In the genomic region with DNA sequence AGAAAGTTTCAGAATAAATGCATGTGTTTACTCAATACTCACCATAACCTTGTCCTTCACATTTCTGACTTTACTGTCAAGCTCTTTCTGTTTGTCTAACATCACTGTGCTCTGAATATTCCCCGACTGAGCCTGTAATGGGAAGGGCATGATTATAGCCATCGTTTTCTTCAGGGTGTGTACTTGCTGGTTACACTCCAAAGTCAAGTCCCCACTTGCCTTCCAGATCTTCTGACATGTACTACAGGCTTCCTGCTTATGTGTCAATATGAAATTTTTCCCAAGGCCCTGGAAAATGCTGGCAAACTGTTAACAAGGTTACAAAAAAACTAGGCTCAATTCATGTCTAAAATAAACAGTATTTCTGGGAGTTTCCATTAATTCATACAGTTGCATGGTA, we compare ENCODE assay signal across 17 cellular contexts. TPM values are rescaled to one million over a fixed set of nuclear protein-coding genes. Genes with fewer than 3 reads are reported as not detected.
A peak's percentile ranks its signal among the peaks of the same experiment; 100 is the strongest.
DNase-seq lines count a peak whose midpoint lies in the region; ATAC-seq and TF ChIP-seq lines count a peak whose summit lies in the region.
"Had no signal": no experiment of that assay in that cellular context is flagged by ENCODE, and none has a peak within 500 bp of the region (broad histone marks: within the 10 kb centered on the region; RNA-seq: fewer than 3 reads in every experiment).

No MANE protein-coding gene starts in this region.

- peaks cover 7 to 16% of the 10 kb centered on the region in 2 donors for H3K9me3 Mint-ChIP-seq in activated T-cell treated with anti-CD3 and anti-CD28 coated beads, Interleukin-2, amount 50 U/mL, for 72 hours
- H3K9me3 Mint-ChIP-seq in activated T-cell treated with anti-CD3 and anti-CD28 coated beads, Interleukin-2, amount 50 U/mL, for 4 hours: peaks cover 3% of the 10 kb centered on the region
- peaks cover 29% of the 10 kb centered on the region for H3K9me3 Mint-ChIP-seq in activated T-helper 1 cell treated with anti-CD3 and anti-CD28 coated beads, Interleukin-12 subunit alpha, Interleukin-12 subunit beta, Interleukin-2, Interleukin-4 antibody, amounts not matched to agents 30 ng/mL and 10 ng/mL and 1 ng/mL, durations not matched to agents 14 hours and 24 hours and 36 hours

- peaks cover 55% of the 10 kb centered on the region for H3K36me3 ChIP-seq in smooth muscle cell (ENCODE audit: low read depth)

- no peaks in the 10 kb centered on the region for H3K27me3 ChIP-seq in smooth muscle cell (ENCODE audit: low read depth)
- H3K27me3 ChIP-seq: ascending aorta, neutrophil, upper lobe of left lung had no signal

- no peak overlapping the region for H3K4me3 ChIP-seq in smooth muscle cell
- H3K4me3 ChIP-seq: ascending aorta, PC-9, upper lobe of left lung had no signal

- peaks cover 50 to 87% of the 10 kb centered on the region in 2 donors for H3K36me3 Mint-ChIP-seq in activated T-cell treated with anti-CD3 and anti-CD28 coated beads, Interleukin-2, amount 50 U/mL, for 72 hours (ENCODE audit: insufficient read depth in 2 of 2)
- peaks cover 88% of the 10 kb centered on the region for H3K36me3 Mint-ChIP-seq in activated T-cell treated with anti-CD3 and anti-CD28 coated beads, Interleukin-2, amount 50 U/mL, for 4 hours (ENCODE audit: insufficient read depth)
- peaks cover 94% of the 10 kb centered on the region for H3K36me3 Mint-ChIP-seq in activated T-helper 1 cell treated with anti-CD3 and anti-CD28 coated beads, Interleukin-12 subunit alpha, Interleukin-12 subunit beta, Interleukin-2, Interleukin-4 antibody, amounts not matched to agents 30 ng/mL and 10 ng/mL and 1 ng/mL, durations not matched to agents 14 hours and 24 hours and 36 hours (ENCODE audit: low read depth)

- H3K27ac Mint-ChIP-seq in activated T-cell treated with anti-CD3 and anti-CD28 coated beads, Interleukin-2, amount 50 U/mL, for 72 hours: peak overlapping the region; percentile 54
- H3K27ac Mint-ChIP-seq in activated T-helper 1 cell treated with anti-CD3 and anti-CD28 coated beads, Interleukin-12 subunit alpha, Interleukin-12 subunit beta, Interleukin-2, Interleukin-4 antibody, amounts not matched to agents 30 ng/mL and 10 ng/mL and 1 ng/mL, durations not matched to agents 14 hours and 24 hours and 36 hours: peak overlapping the region; percentile 78

- H3K27ac ChIP-seq in smooth muscle cell (ENCODE audit: low read depth): peak overlapping the region; percentile 2
- H3K27ac ChIP-seq: ascending aorta, neutrophil, PC-9 had no signal

- H3K9me3 ChIP-seq in smooth muscle cell (replicated peaks; ENCODE audit: low read depth): no peaks in the 10 kb centered on the region
- H3K9me3 ChIP-seq: ascending aorta, neutrophil, upper lobe of left lung had no signal

- H3K4me1 ChIP-seq in smooth muscle cell (ENCODE audit: low read depth): no peaks in the 10 kb centered on the region
- H3K4me1 ChIP-seq: ascending aorta, upper lobe of left lung had no signal

- H4K20me1 ChIP-seq in smooth muscle cell (ENCODE audit: low read depth): no peaks in the 10 kb centered on the region

- 68% methylated on average over 2 of the region's 2 CpGs for WGBS in smooth muscle cell (ENCODE audit: low lambda C conversion rate)

- H3K79me2 ChIP-seq in smooth muscle cell (ENCODE audit: low read depth): no peaks in the 10 kb centered on the region

- peak overlapping the region in 1 of 2 donors; percentile 4 for H3K4me3 Mint-ChIP-seq in activated T-cell treated with anti-CD3 and anti-CD28 coated beads, Interleukin-2, amount 50 U/mL, for 72 hours
- H3K4me3 Mint-ChIP-seq in activated T-cell treated with anti-CD3 and anti-CD28 coated beads, Interleukin-2, amount 50 U/mL, for 4 hours: no peak overlapping the region
- H3K4me3 Mint-ChIP-seq in activated T-helper 1 cell treated with anti-CD3 and anti-CD28 coated beads, Interleukin-12 subunit alpha, Interleukin-12 subunit beta, Interleukin-2, Interleukin-4 antibody, amounts not matched to agents 30 ng/mL and 10 ng/mL and 1 ng/mL, durations not matched to agents 14 hours and 24 hours and 36 hours: no peak overlapping the region

- no peaks in the 10 kb centered on the region for H3K27me3 Mint-ChIP-seq in activated T-cell treated with anti-CD3 and anti-CD28 coated beads, Interleukin-2, amount 50 U/mL, for 72 hours (ENCODE audit: low read depth)
- H3K27me3 Mint-ChIP-seq in activated T-cell treated with anti-CD3 and anti-CD28 coated beads, Interleukin-2, amount 50 U/mL, for 4 hours (ENCODE audit: low read depth): no peaks in the 10 kb centered on the region
- H3K27me3 Mint-ChIP-seq in activated T-helper 1 cell treated with anti-CD3 and anti-CD28 coated beads, Interleukin-12 subunit alpha, Interleukin-12 subunit beta, Interleukin-2, Interleukin-4 antibody, amounts not matched to agents 30 ng/mL and 10 ng/mL and 1 ng/mL, durations not matched to agents 14 hours and 24 hours and 36 hours (ENCODE audit: insufficient read depth): no peaks in the 10 kb centered on the region

- no peak overlapping the region for H3K4me2 ChIP-seq in smooth muscle cell
- H3K4me2 ChIP-seq: PC-9 had no signal

- no peaks in the 10 kb centered on the region for H3F3A ChIP-seq in smooth muscle cell (ENCODE audit: low read depth)

- ATAC-seq in activated T-cell treated with anti-CD3 and anti-CD28 coated beads, Interleukin-2, amount 50 U/mL, for 72 hours (replicated peaks in 1 of 2): peak in 1 of 2 donors; percentile 29
- ATAC-seq in activated T-cell treated with anti-CD3 and anti-CD28 coated beads, Interleukin-2, amount 50 U/mL, for 4 hours: no peak
- ATAC-seq in esophagus mucosa (peak; percentile 96), GM21447 (IDR thresholded peaks at IDR 0.05; ENCODE audit: unreplicated experiment) (no peak), HG03565 (IDR thresholded peaks at IDR 0.05; ENCODE audit: unreplicated experiment) (no peak)

- intact Hi-C loops in activated T-helper 1 cell treated with anti-CD3 and anti-CD28 coated beads, Interleukin-12 subunit alpha, Interleukin-12 subunit beta, Interleukin-2, Interleukin-4 antibody, amounts not matched to agents 30 ng/mL and 10 ng/mL and 1 ng/mL, durations not matched to agents 14 hours and 24 hours and 36 hours (cut with micrococcal nuclease): loop anchor here (1.0 to 5.0 kb wide), 2 partner anchors 9 to 34 kb away; no protein-coding TSS in a partner anchor

- no peak for TF ChIP-seq CTCF in smooth muscle cell (IDR thresholded peaks at IDR 0.05; ENCODE audit: borderline replicate concordance, insufficient read depth, poor library complexity, severe bottlenecking)

- H3K9ac ChIP-seq in smooth muscle cell (ENCODE audit: low read depth): no peak overlapping the region

- DNase-seq in activated T-cell treated with anti-CD3 and anti-CD28 coated beads, Interleukin-2, amount 50 U/mL, for 72 hours: no peak
- no peak for DNase-seq in activated T-cell treated with anti-CD3 and anti-CD28 coated beads, Interleukin-2, amount 50 U/mL, for 4 hours
- DNase-seq in activated T-helper 1 cell treated with anti-CD3 and anti-CD28 coated beads, Interleukin-12 subunit alpha, Interleukin-12 subunit beta, Interleukin-2, Interleukin-4 antibody, amounts not matched to agents 30 ng/mL and 10 ng/mL and 1 ng/mL, durations not matched to agents 14 hours and 24 hours and 36 hours (ENCODE audit: low spot score): no peak
- DNase-seq in smooth muscle cell (lab: John Stamatoyannopoulos, UW; ENCODE audit: unreplicated experiment) (no peak), putamen (ENCODE audit: low spot score) (no peak)
- DNase-seq: ACHN; left cardiac atrium; PC-9; right cardiac atrium; stimulated activated CD4-positive, alpha-beta T cell treated with anti-CD3 and anti-CD28 coated beads, Interleukin-15, amount 100 ng/mL, for 24 hours; stimulated activated naive CD4-positive, alpha-beta T cell treated with Interleukin-2 at 50 U/mL for 16 hours; upper lobe of left lung had no signal

- peaks cover 71% of the 10 kb centered on the region for H3K4me1 Mint-ChIP-seq in activated T-cell treated with anti-CD3 and anti-CD28 coated beads, Interleukin-2, amount 50 U/mL, for 72 hours (ENCODE audit: low read depth)
- peaks cover 57% of the 10 kb centered on the region for H3K4me1 Mint-ChIP-seq in activated T-cell treated with anti-CD3 and anti-CD28 coated beads, Interleukin-2, amount 50 U/mL, for 4 hours (ENCODE audit: low read depth)
- H3K4me1 Mint-ChIP-seq in activated T-helper 1 cell treated with anti-CD3 and anti-CD28 coated beads, Interleukin-12 subunit alpha, Interleukin-12 subunit beta, Interleukin-2, Interleukin-4 antibody, amounts not matched to agents 30 ng/mL and 10 ng/mL and 1 ng/mL, durations not matched to agents 14 hours and 24 hours and 36 hours (ENCODE audit: low read depth): peaks cover 87% of the 10 kb centered on the region

- H2AFZ ChIP-seq in smooth muscle cell (ENCODE audit: low read depth): no peak overlapping the region
- H2AFZ ChIP-seq: PC-9 had no signal

RNA-seq across cellular contexts. Expression of a gene that starts 12.9 kb away (rescaled TPM):
- total RNA-seq in activated T-cell treated with anti-CD3 and anti-CD28 coated beads, Interleukin-2, amount 50 U/mL, for 72 hours: 100 to 1,000 TPM; 441 to 563 TPM
- total RNA-seq in activated T-cell treated with anti-CD3 and anti-CD28 coated beads, Interleukin-2, amount 50 U/mL, for 4 hours: 100 to 1,000 TPM; 222 to 278 (median 268) TPM
- total RNA-seq in activated T-helper 1 cell treated with anti-CD3 and anti-CD28 coated beads, Interleukin-12 subunit alpha, Interleukin-12 subunit beta, Interleukin-2, Interleukin-4 antibody, amounts not matched to agents 30 ng/mL and 10 ng/mL and 1 ng/mL, durations not matched to agents 14 hours and 24 hours and 36 hours: 129 and 136 TPM in 2 replicates
- total RNA-seq in esophagus mucosa: 51.0 TPM
- 66.5 and 74.6 TPM in 2 replicates for total RNA-seq in smooth muscle cell
- polyA plus RNA-seq in smooth muscle cell: 30.5 and 33.7 TPM in 2 replicates
